In genomic region chr1:232468249-232468648, GRCh38 we compare ENCODE assay signal across 30 cellular contexts.
"Had no signal": no experiment of that assay in that cellular context is flagged by ENCODE, and none has a peak within 500 bp of the region (broad histone marks: within the 10 kb centered on the region; RNA-seq: fewer than 3 reads in every experiment).

No MANE protein-coding gene starts in this region.

- H3K27ac ChIP-seq: heart left ventricle, left lung, lower lobe of right lung, neural progenitor cell, neutrophil, ovary, skin epidermis, suprapubic skin, thoracic aorta, tibial artery, upper lobe of right lung had no signal

- H3K27me3 ChIP-seq: heart left ventricle, left lung, neural progenitor cell, neutrophil, ovary, suprapubic skin, tibial artery, upper lobe of right lung had no signal

- ATAC-seq: heart left ventricle; left colon; left lung; lower lobe of right lung; natural killer cell; right cardiac atrium; sciatic nerve; stimulated activated effector memory CD8-positive, alpha-beta T cell treated with anti-CD3 and anti-CD28 coated beads, Interleukin-12 subunit alpha, Interleukin-12 subunit beta, amount 100 ng/mL, for 72 hours; upper lobe of right lung had no signal

- H3K4me3 ChIP-seq: heart left ventricle, left lung, lower lobe of right lung, neural progenitor cell, ovary, skin epidermis, suprapubic skin, thoracic aorta, tibial artery, upper lobe of right lung had no signal

- H3K9ac ChIP-seq: neural progenitor cell had no signal

- H3K4me1 ChIP-seq: left lung, suprapubic skin had no signal

- H3K36me3 ChIP-seq: neural progenitor cell, ovary, thoracic aorta had no signal

- H3K9me3 ChIP-seq: heart left ventricle, left lung, lower lobe of right lung, neutrophil, ovary, suprapubic skin, thoracic aorta, tibial artery, upper lobe of right lung had no signal

- DNase-seq: heart left ventricle; hypothalamus; immature natural killer cell; kidney; left colon; left lung; lower lobe of right lung; mammary epithelial cell; mesenchymal stem cell; naive B cell; natural killer cell; nephron progenitor cell; ovary; retina; right cardiac atrium; stimulated activated CD4-positive, alpha-beta T cell treated with anti-CD3 and anti-CD28 coated beads, Interleukin-12 subunit alpha, Interleukin-12 subunit beta, amount 100 ng/mL, for 4 hours; stimulated activated CD4-positive, alpha-beta T cell treated with anti-CD3 and anti-CD28 coated beads, Interleukin-15, amount 100 ng/mL, for 24 hours; stimulated activated CD4-positive, alpha-beta T cell treated with anti-CD3 and anti-CD28 coated beads, Interleukin-2, amount 100 ng/mL, for 24 hours; stimulated activated CD4-positive, alpha-beta T cell treated with anti-CD3 and anti-CD28 coated beads, Interleukin-4, amount 100 ng/mL, for 24 hours; stimulated activated naive CD4-positive, alpha-beta T cell; tibial artery; trophoblast cell; upper lobe of right lung had no signal

- H3K4me2 ChIP-seq: neural progenitor cell had no signal
